In the genomic region with DNA sequence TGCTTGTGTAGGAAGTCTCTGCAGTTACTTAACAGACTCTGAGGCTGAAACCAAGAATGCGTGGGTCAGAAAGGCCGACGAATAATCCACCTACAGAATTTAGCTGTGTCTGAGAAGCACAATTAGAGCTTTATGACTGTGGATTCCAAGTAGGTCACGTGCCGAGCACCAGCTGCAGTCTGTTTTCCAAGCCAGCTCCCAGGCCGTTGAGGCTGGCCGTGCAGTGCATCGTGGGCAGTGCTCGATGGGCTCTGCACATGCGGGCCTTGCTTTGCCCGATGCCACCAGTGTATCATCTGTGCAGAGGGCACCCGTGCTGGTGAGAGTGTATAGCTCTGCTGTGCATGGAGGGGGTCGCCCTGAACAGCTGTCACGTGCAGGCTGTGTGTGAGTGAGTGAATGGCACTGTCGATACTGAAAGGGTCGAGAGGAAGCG, we compare ENCODE assay signal across 9 cellular contexts.
DNase-seq lines count a peak whose midpoint lies in the region; ATAC-seq and TF ChIP-seq lines count a peak whose summit lies in the region.
"Had no signal": no experiment of that assay in that cellular context is flagged by ENCODE, and none has a peak within 500 bp of the region (broad histone marks: within the 10 kb centered on the region; RNA-seq: fewer than 3 reads in every experiment).

No MANE protein-coding gene starts in this region.

- 35% methylated on average over 16 of the region's 17 CpGs for WGBS in prostate gland

- H3K27me3 ChIP-seq in breast epithelium (peaks cover 0 to 17% of the 10 kb centered on the region in 2 donors), prostate gland (replicated peaks; ENCODE audit: insufficient read depth) (no peaks in the 10 kb centered on the region)

- H3K4me3 ChIP-seq in AG10803 (ENCODE audit: low read length) (no peak overlapping the region), GM12864 (ENCODE audit: low read depth, low read length) (no peak overlapping the region), breast epithelium (no peak overlapping the region), prostate gland (no peak overlapping the region)

- intact Hi-C loops in breast epithelium (cut with DNase I; ENCODE audit: low total_unique reads), result no loop called here
- intact Hi-C loops in prostate gland (cut with DNase I), result no loop called here

- POLR2A ChIA-PET in GM10248 (lab: Yijun Ruan, JAX), result no interaction called here

- DNase-seq in AG10803 (ENCODE audit: low read depth) (peak; percentile 83), GM12864 (ENCODE audit: low read depth) (peak; percentile 3), anterior cingulate cortex (lab: John Stamatoyannopoulos, UW) (peak in 56 of 58 donors; percentile 2 to 84 (median 55)), midbrain (lab: John Stamatoyannopoulos, UW) (peak; percentile 71), breast epithelium (ENCODE audit: low spot score in 2 of 2) (no peak), GM10248 (ENCODE audit: extremely low spot score) (no peak), prostate gland (ENCODE audit: low spot score) (no peak)

- H3K4me1 ChIP-seq in breast epithelium (no peaks in the 10 kb centered on the region), prostate gland (replicated peaks) (no peaks in the 10 kb centered on the region)

- ATAC-seq in HG03354 (IDR thresholded peaks at IDR 0.05; ENCODE audit: poor library complexity, severe bottlenecking, unreplicated experiment), result no peak
- ATAC-seq: Panc1 had no signal

- TF ChIP-seq CTCF in AG10803 (conservative IDR thresholded peaks at IDR 0.05; ENCODE audit: low read length) (no peak), GM12864 (IDR thresholded peaks at IDR 0.05; ENCODE audit: low read depth, low read length, missing control alignments) (no peak), breast epithelium (IDR thresholded peaks at IDR 0.05) (no peak), GM10248 (IDR thresholded peaks at IDR 0.05; ENCODE audit: control extremely low read depth, extremely low read depth, low read depth, missing control alignments) (no peak), prostate gland (IDR thresholded peaks at IDR 0.05) (no peak)

- H3K36me3 ChIP-seq in breast epithelium, result no peaks in the 10 kb centered on the region
- no peaks in the 10 kb centered on the region for H3K36me3 ChIP-seq in prostate gland

- CTCF ChIA-PET in GM10248 (lab: Yijun Ruan, JAX), result interaction anchor here (1.1 to 1.5 kb wide), 2 partner anchors 26 to 220 kb away, joined by 3 read pairs; no protein-coding TSS in a partner anchor

- H3K9me3 ChIP-seq in breast epithelium, result no peaks in the 10 kb centered on the region
- no peaks in the 10 kb centered on the region for H3K9me3 ChIP-seq in prostate gland

- no peak for TF ChIP-seq POLR2A in breast epithelium (IDR thresholded peaks at IDR 0.05)
- TF ChIP-seq POLR2A in prostate gland (IDR thresholded peaks at IDR 0.05), result no peak

- H3K27ac ChIP-seq in breast epithelium, result no peak overlapping the region
- no peak overlapping the region for H3K27ac ChIP-seq in prostate gland

Comparison
In these comparisons a context has a peak if more than half of its experiments do, and no peak if none do; other contexts are left out.
1. DNase-seq: peak in AG10803 (single experiment), GM12864 (single experiment), anterior cingulate cortex (56 of 58) and midbrain (single experiment); none in breast epithelium (0 of 2), GM10248 (single experiment) and prostate gland (single experiment).